Comparison of ENCODE assay signal across 8 cellular contexts in the genomic region with DNA sequence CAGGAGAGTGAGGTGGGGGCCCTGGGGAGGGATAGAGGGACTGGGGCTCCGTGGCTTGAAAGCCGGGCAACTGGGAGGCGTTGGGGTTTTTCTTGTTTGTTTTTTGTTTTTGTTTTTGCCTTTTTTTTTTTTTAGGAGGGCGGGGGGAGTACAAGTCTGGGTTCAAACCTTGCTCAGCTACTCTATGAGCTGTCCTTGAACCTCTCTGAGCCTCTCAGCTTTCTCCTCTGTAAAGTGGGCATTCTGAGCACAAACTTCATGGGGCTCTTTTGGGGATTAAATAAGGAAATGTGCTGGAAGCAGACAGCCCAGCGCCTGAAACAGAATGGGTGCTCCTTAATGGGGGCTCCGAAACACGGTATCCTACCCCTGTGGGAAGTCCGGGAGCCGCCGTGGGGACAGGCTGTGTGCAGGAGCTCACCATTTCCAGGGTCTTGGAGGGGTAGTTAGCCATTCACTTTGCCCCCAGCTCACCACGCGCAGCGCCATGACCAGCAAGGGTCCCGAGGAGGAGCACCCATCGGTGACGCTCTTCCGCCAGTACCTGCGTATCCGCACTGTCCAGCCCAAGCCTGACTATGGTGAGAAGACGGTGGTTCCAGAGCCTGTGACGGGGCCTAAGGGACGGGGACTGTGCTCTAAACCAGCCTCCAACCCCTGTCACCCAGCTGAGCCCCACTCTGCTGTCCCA. TPM values are rescaled to one million over a fixed set of nuclear protein-coding genes. Genes with fewer than 3 reads are reported as not detected.
A peak's percentile ranks its signal among the peaks of the same experiment; 100 is the strongest.
DNase-seq lines count a peak whose midpoint lies in the region; ATAC-seq lines count a peak whose summit lies in the region.

No MANE protein-coding gene starts in this region.

- H3K4me3 ChIP-seq in HUES64 (ENCODE audit: low read length) (peak overlapping the region; percentile 69), iPS-20b (ENCODE audit: low read length) (peak overlapping the region; percentile 71; the same call in 1 of the 2 replicates)

- peaks cover 1% of the 10 kb centered on the region for H3K36me3 Mint-ChIP-seq in activated naive CD8-positive, alpha-beta T cell treated with anti-CD3 and anti-CD28 coated beads, Interleukin-2, amount 10 ng/mL, durations not matched to agents 7 days and 5 days
- peaks cover 2 to 10% of the 10 kb centered on the region in 2 donors for H3K36me3 Mint-ChIP-seq in stimulated activated naive B cell treated with anti-CD40 and anti-IgM and Interleukin-4, amounts not matched to agents 10 μg/mL and 1 μg/mL and 100 μg/mL, for 72 hours

- H3K4me1 ChIP-seq in HUES64 (ENCODE audit: insufficient read depth, low read length) (peaks cover 15% of the 10 kb centered on the region), iPS-20b (ENCODE audit: insufficient read depth, low read length) (peaks cover 7% of the 10 kb centered on the region; the same call in 1 of the 2 replicates)

- no peaks in the 10 kb centered on the region for H3K9me3 Mint-ChIP-seq in activated naive CD8-positive, alpha-beta T cell treated with anti-CD3 and anti-CD28 coated beads, Interleukin-2, amount 10 ng/mL, durations not matched to agents 7 days and 5 days
- H3K9me3 Mint-ChIP-seq in stimulated activated naive B cell treated with anti-CD40 and anti-IgM and Interleukin-4, amounts not matched to agents 10 μg/mL and 1 μg/mL and 100 μg/mL, for 72 hours: no peaks in the 10 kb centered on the region

- WGBS in HUES64: 75% methylated on average over 22 of the region's 22 CpGs

- peak; percentile 2 for ATAC-seq in activated naive CD8-positive, alpha-beta T cell treated with anti-CD3 and anti-CD28 coated beads, Interleukin-2, amount 10 ng/mL, durations not matched to agents 7 days and 5 days (ENCODE audit: low read depth)
- ATAC-seq in stimulated activated naive B cell treated with anti-CD40 and anti-IgM and Interleukin-4, amounts not matched to agents 10 μg/mL and 1 μg/mL and 100 μg/mL, for 72 hours (replicated peaks): peak in 1 of 2 donors; percentile 0
- no peak for ATAC-seq in HG03045 (IDR thresholded peaks at IDR 0.05; ENCODE audit: unreplicated experiment)

- H3K9ac ChIP-seq in HUES64 (ENCODE audit: low read depth, low read length): peak overlapping the region; percentile 77
- peak overlapping the region; percentile 65; the same call in 1 of the 2 replicates for H3K9ac ChIP-seq in iPS-20b (ENCODE audit: low read depth, low read length)

- H3K36me3 ChIP-seq in HUES64 (ENCODE audit: insufficient read depth, low read length) (no peaks in the 10 kb centered on the region), iPS-20b (ENCODE audit: insufficient read depth, low read depth, low read length) (no peaks in the 10 kb centered on the region)

- POLR2A ChIA-PET in activated naive CD8-positive, alpha-beta T cell treated with anti-CD3 and anti-CD28 coated beads, Interleukin-2, amount 10 ng/mL, durations not matched to agents 7 days and 5 days (lab: Charles Lee): interaction anchor here (0.7 to 3.3 kb wide), 13 partner anchors 8 to 1376 kb away, joined by 3 to 49 read pairs (median 4); partner anchors contain the start of genes ABHD14A, ABHD14B, CISH and PARP3

- no peak for DNase-seq in activated naive CD8-positive, alpha-beta T cell treated with anti-CD3 and anti-CD28 coated beads, Interleukin-2, amount 10 ng/mL, durations not matched to agents 7 days and 5 days
- DNase-seq in stimulated activated naive B cell treated with anti-CD40 and anti-IgM and Interleukin-4, amounts not matched to agents 10 μg/mL and 1 μg/mL and 100 μg/mL, for 72 hours: no peak
- DNase-seq in AML-193 (lab: John Stamatoyannopoulos, UW): no peak
- no peak for DNase-seq in activated gamma-delta T cell treated with Interleukin-2 at 50 U/mL for 16 hours
- no peak for DNase-seq in activated CD4-positive, CD25-positive, alpha-beta regulatory T cell (lab: John Stamatoyannopoulos, UW)

- H3K27me3 ChIP-seq in HUES64 (ENCODE audit: insufficient read depth, low read length): no peaks in the 10 kb centered on the region
- no peaks in the 10 kb centered on the region for H3K27me3 ChIP-seq in iPS-20b (ENCODE audit: insufficient read depth, low read length)

- peak overlapping the region; percentile 94 for H3K4me3 Mint-ChIP-seq in activated naive CD8-positive, alpha-beta T cell treated with anti-CD3 and anti-CD28 coated beads, Interleukin-2, amount 10 ng/mL, durations not matched to agents 7 days and 5 days
- peak overlapping the region; percentile 91 for H3K4me3 Mint-ChIP-seq in stimulated activated naive B cell treated with anti-CD40 and anti-IgM and Interleukin-4, amounts not matched to agents 10 μg/mL and 1 μg/mL and 100 μg/mL, for 72 hours

- H3K4me1 Mint-ChIP-seq in activated naive CD8-positive, alpha-beta T cell treated with anti-CD3 and anti-CD28 coated beads, Interleukin-2, amount 10 ng/mL, durations not matched to agents 7 days and 5 days: peaks cover 15% of the 10 kb centered on the region
- peaks cover 26 to 51% of the 10 kb centered on the region in 2 donors for H3K4me1 Mint-ChIP-seq in stimulated activated naive B cell treated with anti-CD40 and anti-IgM and Interleukin-4, amounts not matched to agents 10 μg/mL and 1 μg/mL and 100 μg/mL, for 72 hours

- H3K27ac Mint-ChIP-seq in activated naive CD8-positive, alpha-beta T cell treated with anti-CD3 and anti-CD28 coated beads, Interleukin-2, amount 10 ng/mL, durations not matched to agents 7 days and 5 days: peak overlapping the region; percentile 87
- H3K27ac Mint-ChIP-seq in stimulated activated naive B cell treated with anti-CD40 and anti-IgM and Interleukin-4, amounts not matched to agents 10 μg/mL and 1 μg/mL and 100 μg/mL, for 72 hours: peak overlapping the region; percentile 96

- H3K27ac ChIP-seq in HUES64 (ENCODE audit: low read depth, low read length) (peak overlapping the region; percentile 91), iPS-20b (ENCODE audit: low read length) (no peak overlapping the region)

- H3K9me3 ChIP-seq in HUES64 (ENCODE audit: insufficient read depth, low read depth, low read length): no peaks in the 10 kb centered on the region
- no peaks in the 10 kb centered on the region for H3K9me3 ChIP-seq in iPS-20b (ENCODE audit: insufficient read depth, low read depth, low read length)

- no peaks in the 10 kb centered on the region for H3K27me3 Mint-ChIP-seq in activated naive CD8-positive, alpha-beta T cell treated with anti-CD3 and anti-CD28 coated beads, Interleukin-2, amount 10 ng/mL, durations not matched to agents 7 days and 5 days
- no peaks in the 10 kb centered on the region for H3K27me3 Mint-ChIP-seq in stimulated activated naive B cell treated with anti-CD40 and anti-IgM and Interleukin-4, amounts not matched to agents 10 μg/mL and 1 μg/mL and 100 μg/mL, for 72 hours

RNA-seq across cellular contexts. Expression of gene ACY1, which starts 0.4 kb away (rescaled TPM):
- 32.2 TPM for polyA plus RNA-seq in HUES64 (2013, experiment 1 of 2)
- 43.2 TPM for polyA plus RNA-seq in HUES64 (2013, experiment 2 of 2)
- total RNA-seq in activated naive CD8-positive, alpha-beta T cell treated with anti-CD3 and anti-CD28 coated beads, Interleukin-2, amount 10 ng/mL, durations not matched to agents 7 days and 5 days: 10 to 100 TPM; 15.8 to 17.1 TPM

RNA-seq across cellular contexts. Expression of gene ABHD14A, which starts 8.9 kb away (rescaled TPM):
- polyA plus RNA-seq in HUES64 (2013, experiment 1 of 2): 4.6 TPM
- 6.8 TPM for polyA plus RNA-seq in HUES64 (2013, experiment 2 of 2)
- 10 to 100 TPM; 11.3 to 15.9 TPM for total RNA-seq in activated naive CD8-positive, alpha-beta T cell treated with anti-CD3 and anti-CD28 coated beads, Interleukin-2, amount 10 ng/mL, durations not matched to agents 7 days and 5 days

RNA-seq across cellular contexts. Expression of gene ABHD14B, which starts 9.9 kb away (rescaled TPM):
- polyA plus RNA-seq in HUES64 (2013, experiment 1 of 2): 2.8 TPM
- polyA plus RNA-seq in HUES64 (2013, experiment 2 of 2): 4.8 TPM
- total RNA-seq in activated naive CD8-positive, alpha-beta T cell treated with anti-CD3 and anti-CD28 coated beads, Interleukin-2, amount 10 ng/mL, durations not matched to agents 7 days and 5 days: 10 to 100 TPM; 49.6 to 54.3 TPM

RNA-seq across cellular contexts. Expression of gene RPL29, which starts 12.0 kb away (rescaled TPM):
- polyA plus RNA-seq in HUES64 (2013, experiment 1 of 2): 1,545 TPM
- 1,639 TPM for polyA plus RNA-seq in HUES64 (2013, experiment 2 of 2)
- 1,000 to 10,000 TPM; 1,076 to 1,089 TPM for total RNA-seq in activated naive CD8-positive, alpha-beta T cell treated with anti-CD3 and anti-CD28 coated beads, Interleukin-2, amount 10 ng/mL, durations not matched to agents 7 days and 5 days

RNA-seq across cellular contexts. Expression of gene PCBP4, which starts 16.5 kb away (rescaled TPM):
- 28.1 TPM for polyA plus RNA-seq in HUES64 (2013, experiment 1 of 2)
- polyA plus RNA-seq in HUES64 (2013, experiment 2 of 2): 39.0 TPM
- total RNA-seq in activated naive CD8-positive, alpha-beta T cell treated with anti-CD3 and anti-CD28 coated beads, Interleukin-2, amount 10 ng/mL, durations not matched to agents 7 days and 5 days: 10 to 100 TPM; 17.8 to 18.2 TPM
